Comparison of ENCODE assay signal across 1 cellular context in genomic region chr9:122109035-122109813, GRCh38.
TF ChIP-seq lines count a peak whose summit lies in the region.

No MANE protein-coding gene starts in this region.

TF ChIP-seq in WTC11, 78 proteins besides CTCF, POLR2A, EP300 and RAD21 (continued from another document):
- TF ChIP-seq PRDM15 (CRISPR knock-in tag; IDR thresholded peaks at IDR 0.05) (no peak), TP53 (CRISPR knock-in tag; IDR thresholded peaks at IDR 0.05) (no peak), CBFB (CRISPR knock-in tag; IDR thresholded peaks at IDR 0.05; ENCODE audit: low read depth) (no peak), ESRRA (CRISPR knock-in tag; IDR thresholded peaks at IDR 0.05; ENCODE audit: borderline replicate concordance) (no peak)
